Comparison of ENCODE assay signal across 25 cellular contexts in the genomic region with DNA sequence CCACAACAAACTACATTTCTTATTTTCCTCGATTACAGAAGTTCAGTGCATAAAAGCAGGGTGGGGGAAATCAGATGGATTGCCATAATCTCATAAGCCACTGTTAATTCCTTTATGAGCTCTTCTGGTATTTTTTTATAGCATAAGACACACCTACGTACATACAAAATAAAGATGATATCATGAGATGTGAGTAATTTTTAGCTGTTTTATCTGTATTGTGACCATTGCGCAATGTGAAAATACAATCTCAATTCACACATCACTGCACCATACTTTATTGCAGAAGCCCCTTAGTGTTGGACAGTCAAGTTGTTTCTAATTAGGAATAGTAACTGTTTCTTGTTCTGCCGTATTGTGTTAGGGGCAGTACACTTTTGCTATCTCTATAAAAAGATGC.
"Had no signal": no experiment of that assay in that cellular context is flagged by ENCODE, and none has a peak within 500 bp of the region (broad histone marks: within the 10 kb centered on the region; RNA-seq: fewer than 3 reads in every experiment).

No MANE protein-coding gene starts in this region.

- H3K9me3 Mint-ChIP-seq: activated T-helper 1 cell treated with anti-CD3 and anti-CD28 coated beads, Interleukin-12 subunit alpha, Interleukin-12 subunit beta, Interleukin-2, Interleukin-4 antibody, amounts not matched to agents 30 ng/mL and 10 ng/mL and 1 ng/mL, durations not matched to agents 14 hours and 24 hours and 36 hours; central memory CD8-positive, alpha-beta T cell had no signal

- H3K4me2 ChIP-seq: PC-9 had no signal

- DNase-seq: activated CD4-positive, alpha-beta T cell treated with anti-CD3 and anti-CD28 coated beads for 1 hour; activated CD4-positive, alpha-beta T cell treated with anti-CD3 and anti-CD28 coated beads, Interleukin-2, amount 10 ng/mL, durations not matched to agents 24 days and 14 days; activated CD4-positive, alpha-beta T cell treated with anti-CD3 and anti-CD28 coated beads, Interleukin-2, amount 50 U/mL, for 48 hours; activated CD8-positive, alpha-beta memory T cell treated with anti-CD3 and anti-CD28 coated beads, Interleukin-2, amount 10 ng/mL, durations not matched to agents 7 days and 5 days; activated effector memory CD4-positive, alpha-beta T cell treated with Interleukin-2 at 50 U/mL for 16 hours; activated naive CD4-positive, alpha-beta T cell; activated T-cell treated with anti-CD3 and anti-CD28 coated beads, Interleukin-2, amount 50 U/mL, for 24 hours; aorta; MG63; MV-4-11; NCI-H1092 treated with DMSO at 0.1 percent for 48 hours; NCI-H1417 treated with DMSO at 0.1 percent for 48 hours; NCI-H1694; NCI-H2029; NCI-H2107; NCI-H345; NCI-H510A; PC-9; SHP77 treated with DMSO at 0.1 percent for 48 hours had no signal

- H2AFZ ChIP-seq: PC-9 had no signal

- H3K27ac Mint-ChIP-seq: activated CD4-positive, alpha-beta T cell treated with anti-CD3 and anti-CD28 coated beads, Interleukin-2, amount 10 ng/mL, durations not matched to agents 24 days and 14 days; activated CD8-positive, alpha-beta memory T cell treated with anti-CD3 and anti-CD28 coated beads, Interleukin-2, amount 10 ng/mL, durations not matched to agents 7 days and 5 days; activated naive CD4-positive, alpha-beta T cell treated with anti-CD3 and anti-CD28 coated beads, Interleukin-2, amount 50 U/mL, for 24 hours; activated T-cell treated with anti-CD3 and anti-CD28 coated beads, Interleukin-2, amount 50 U/mL, for 24 hours; activated T-helper 1 cell treated with anti-CD3 and anti-CD28 coated beads, Interleukin-12 subunit alpha, Interleukin-12 subunit beta, Interleukin-2, Interleukin-4 antibody, amounts not matched to agents 30 ng/mL and 10 ng/mL and 1 ng/mL, durations not matched to agents 14 hours and 24 hours and 36 hours; T-helper 1 cell treated with Interleukin-12 subunit alpha and Interleukin-12 subunit beta and Interleukin-4 antibody, amounts not matched to agents 30 μg/mL and 1 μg/mL, for 36 hours; WTC11 had no signal

- FAIRE-seq: colon had no signal

- H3K9me3 ChIP-seq: MG63 had no signal

- H3K4me3 Mint-ChIP-seq: activated CD4-positive, alpha-beta T cell treated with anti-CD3 and anti-CD28 coated beads, Interleukin-2, amount 10 ng/mL, durations not matched to agents 24 days and 14 days; activated CD8-positive, alpha-beta memory T cell treated with anti-CD3 and anti-CD28 coated beads, Interleukin-2, amount 10 ng/mL, durations not matched to agents 7 days and 5 days; activated naive CD4-positive, alpha-beta T cell treated with anti-CD3 and anti-CD28 coated beads, Interleukin-2, amount 50 U/mL, for 24 hours; activated T-cell treated with anti-CD3 and anti-CD28 coated beads, Interleukin-2, amount 50 U/mL, for 24 hours; activated T-helper 1 cell treated with anti-CD3 and anti-CD28 coated beads, Interleukin-12 subunit alpha, Interleukin-12 subunit beta, Interleukin-2, Interleukin-4 antibody, amounts not matched to agents 30 ng/mL and 10 ng/mL and 1 ng/mL, durations not matched to agents 14 hours and 24 hours and 36 hours; central memory CD8-positive, alpha-beta T cell; T-helper 1 cell treated with Interleukin-12 subunit alpha and Interleukin-12 subunit beta and Interleukin-4 antibody, amounts not matched to agents 30 μg/mL and 1 μg/mL, for 36 hours; WTC11 had no signal

- H3K4me1 Mint-ChIP-seq: activated CD4-positive, alpha-beta T cell treated with anti-CD3 and anti-CD28 coated beads, Interleukin-2, amount 10 ng/mL, durations not matched to agents 24 days and 14 days had no signal

- H3K27me3 ChIP-seq: MG63 had no signal

- H3K27me3 Mint-ChIP-seq: activated CD4-positive, alpha-beta T cell treated with anti-CD3 and anti-CD28 coated beads, Interleukin-2, amount 10 ng/mL, durations not matched to agents 24 days and 14 days; activated CD8-positive, alpha-beta memory T cell treated with anti-CD3 and anti-CD28 coated beads, Interleukin-2, amount 10 ng/mL, durations not matched to agents 7 days and 5 days; activated naive CD4-positive, alpha-beta T cell treated with anti-CD3 and anti-CD28 coated beads, Interleukin-2, amount 50 U/mL, for 24 hours; activated T-cell treated with anti-CD3 and anti-CD28 coated beads, Interleukin-2, amount 50 U/mL, for 24 hours; central memory CD8-positive, alpha-beta T cell had no signal

- ATAC-seq: activated CD8-positive, alpha-beta memory T cell treated with anti-CD3 and anti-CD28 coated beads, Interleukin-2, amount 10 ng/mL, durations not matched to agents 7 days and 5 days had no signal

- H3K36me3 ChIP-seq: MG63 had no signal

- H3K4me3 ChIP-seq: MG63, PC-9 had no signal

- H3K27ac ChIP-seq: PC-9 had no signal
